In genomic region chr9:87464110-87464991, GRCh38 we compare ENCODE assay signal across 1 cellular context.
TF ChIP-seq lines count a peak whose summit lies in the region.

No MANE protein-coding gene starts in this region.

TF ChIP-seq in HepG2, 621 proteins besides CTCF, POLR2A, EP300 and RAD21:
- no peak for TF ChIP-seq ZBTB14 (CRISPR knock-in tag; IDR thresholded peaks at IDR 0.05)
- no peak for TF ChIP-seq ZNF674 (CRISPR knock-in tag; IDR thresholded peaks at IDR 0.05; ENCODE audit: low read depth)
- no peak for TF ChIP-seq SIX1 (CRISPR knock-in tag; IDR thresholded peaks at IDR 0.05; ENCODE audit: borderline replicate concordance)
- no peak for TF ChIP-seq SNAPC2 (CRISPR knock-in tag; IDR thresholded peaks at IDR 0.05)
- TF ChIP-seq ARID2 (CRISPR knock-in tag; IDR thresholded peaks at IDR 0.05; ENCODE audit: borderline replicate concordance), result no peak
- TF ChIP-seq ZNF276 (CRISPR knock-in tag; IDR thresholded peaks at IDR 0.05; ENCODE audit: low read depth), result no peak
- TF ChIP-seq ZNF205 (CRISPR knock-in tag; IDR thresholded peaks at IDR 0.05), result no peak
- TF ChIP-seq ZNF558 (CRISPR knock-in tag; IDR thresholded peaks at IDR 0.05; ENCODE audit: borderline replicate concordance), result no peak
- TF ChIP-seq DZIP1 (CRISPR knock-in tag; IDR thresholded peaks at IDR 0.05), result no peak
- TF ChIP-seq CSRNP1 (CRISPR knock-in tag; IDR thresholded peaks at IDR 0.05), result no peak
- no peak for TF ChIP-seq ZNF431 (CRISPR knock-in tag; IDR thresholded peaks at IDR 0.05; ENCODE audit: borderline replicate concordance, low read depth)
- no peak for TF ChIP-seq HNF1A (IDR thresholded peaks at IDR 0.05; ENCODE audit: low read depth)
- no peak for TF ChIP-seq HNF1A (CRISPR knock-in tag; IDR thresholded peaks at IDR 0.05; ENCODE audit: borderline replicate concordance)
- TF ChIP-seq ZNF326 (CRISPR knock-in tag; IDR thresholded peaks at IDR 0.05; ENCODE audit: borderline replicate concordance), result no peak
- no peak for TF ChIP-seq ZNF607 (CRISPR knock-in tag; IDR thresholded peaks at IDR 0.05; ENCODE audit: borderline replicate concordance)
- no peak for TF ChIP-seq ZNF33A (CRISPR knock-in tag; IDR thresholded peaks at IDR 0.05; ENCODE audit: borderline replicate concordance)
- TF ChIP-seq DMAP1 (CRISPR knock-in tag; IDR thresholded peaks at IDR 0.05), result no peak
- TF ChIP-seq ZNF512 (CRISPR knock-in tag; IDR thresholded peaks at IDR 0.05), result no peak
TF ChIP-seq in HepG2: peak in this region for 0.
